In the genomic region with DNA sequence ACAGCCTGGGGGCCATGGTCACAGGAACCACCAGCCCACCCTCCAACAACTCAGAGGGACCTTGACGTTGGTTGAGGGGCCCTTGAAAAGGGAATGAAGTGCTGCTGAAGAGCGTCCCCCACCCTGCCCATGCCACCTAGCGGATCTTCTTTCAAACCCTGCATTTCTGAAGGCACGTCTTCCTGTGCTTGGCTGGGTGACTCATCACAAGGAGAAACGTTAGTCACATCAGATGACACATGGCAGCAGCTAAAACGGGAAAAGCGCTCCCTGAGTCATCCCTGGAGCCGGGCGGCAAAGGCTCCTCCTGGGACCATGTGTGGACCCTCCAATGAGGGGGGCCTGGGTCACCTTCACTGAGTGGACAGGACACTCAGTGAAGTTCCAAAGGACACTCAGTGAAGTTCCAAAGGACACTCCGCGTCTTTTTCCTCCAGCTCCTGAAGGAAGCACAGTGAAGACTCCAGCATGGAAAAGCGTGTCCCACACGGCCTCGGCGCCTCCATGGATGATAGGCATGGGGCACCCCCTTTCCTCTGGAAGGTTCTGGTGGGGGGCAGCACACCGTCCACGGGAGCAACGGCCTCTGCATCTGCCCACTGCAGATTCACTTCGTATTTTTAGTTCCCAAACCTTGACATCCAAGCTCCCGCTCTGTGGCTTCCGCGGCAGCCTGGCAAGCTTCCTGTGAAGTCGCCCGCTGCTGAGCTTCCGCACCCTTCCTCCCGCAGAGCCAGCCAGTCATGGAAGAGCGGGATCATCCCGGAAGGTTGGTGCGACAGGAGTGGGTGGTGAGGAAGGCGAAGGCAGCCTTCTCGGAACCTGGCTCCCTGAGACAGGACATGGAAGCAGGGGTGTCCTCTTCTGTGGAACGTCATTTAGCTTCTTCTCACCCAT, we compare ENCODE assay signal across 11 cellular contexts.
DNase-seq lines count a peak whose midpoint lies in the region; ATAC-seq lines count a peak whose summit lies in the region.
"Had no signal": no experiment of that assay in that cellular context is flagged by ENCODE, and none has a peak within 500 bp of the region (broad histone marks: within the 10 kb centered on the region; RNA-seq: fewer than 3 reads in every experiment).

No MANE protein-coding gene starts in this region.

- H3K9me3 Mint-ChIP-seq in activated T-cell treated with anti-CD3 and anti-CD28 coated beads, Interleukin-2, amount 50 U/mL, for 24 hours, result peaks cover 11% of the 10 kb centered on the region
- peaks cover 9% of the 10 kb centered on the region for H3K9me3 Mint-ChIP-seq in stimulated activated memory B cell treated with anti-CD40 and anti-IgM and Interleukin-4, amounts not matched to agents 10 μg/mL and 1 μg/mL and 100 μg/mL, for 72 hours

- ATAC-seq in stimulated activated memory B cell treated with anti-CD40 and anti-IgM and Interleukin-4, amounts not matched to agents 10 μg/mL and 1 μg/mL and 100 μg/mL, for 72 hours, result no peak

- H3K4me3 Mint-ChIP-seq in activated T-cell treated with anti-CD3 and anti-CD28 coated beads, Interleukin-2, amount 50 U/mL, for 24 hours, result no peak overlapping the region
- H3K4me3 Mint-ChIP-seq in stimulated activated memory B cell treated with anti-CD40 and anti-IgM and Interleukin-4, amounts not matched to agents 10 μg/mL and 1 μg/mL and 100 μg/mL, for 72 hours, result no peak overlapping the region
- H3K4me3 Mint-ChIP-seq: IgD-negative memory B cell had no signal

- DNase-seq in activated T-cell treated with anti-CD3 and anti-CD28 coated beads, Interleukin-2, amount 50 U/mL, for 24 hours, result peak; percentile 37
- DNase-seq in activated T-cell treated with anti-CD3 and anti-CD28 coated beads for 4 hours (no peak), NOMO-1 treated with DMSO at 0.1 percent for 48 hours (lab: John Stamatoyannopoulos, UW; ENCODE audit: unreplicated experiment) (peak; percentile 64), caudate nucleus (lab: John Stamatoyannopoulos, UW) (peak in 41 of 61 donors; percentile 15 to 90 (median 53)), renal cortical epithelial cell (ENCODE audit: low read depth) (peak; percentile 64), C1 segment of cervical spinal cord (lab: John Stamatoyannopoulos, UW) (no peak), NCI-H1092 treated with DMSO at 0.1 percent for 48 hours (lab: John Stamatoyannopoulos, UW) (no peak)
- DNase-seq: activated CD4-positive, alpha-beta T cell treated with anti-CD3 and anti-CD28 coated beads, Interleukin-2, amount 50 U/mL, for 1 hour; NCI-H748 treated with DMSO at 0.1 percent for 48 hours had no signal

- peaks cover 47% of the 10 kb centered on the region for H3K4me1 Mint-ChIP-seq in activated T-cell treated with anti-CD3 and anti-CD28 coated beads, Interleukin-2, amount 50 U/mL, for 24 hours (ENCODE audit: low read depth)
- H3K4me1 Mint-ChIP-seq in stimulated activated memory B cell treated with anti-CD40 and anti-IgM and Interleukin-4, amounts not matched to agents 10 μg/mL and 1 μg/mL and 100 μg/mL, for 72 hours, result peaks cover 23% of the 10 kb centered on the region

- H3K27ac Mint-ChIP-seq in activated T-cell treated with anti-CD3 and anti-CD28 coated beads, Interleukin-2, amount 50 U/mL, for 24 hours, result peak overlapping the region; percentile 94
- H3K27ac Mint-ChIP-seq in stimulated activated memory B cell treated with anti-CD40 and anti-IgM and Interleukin-4, amounts not matched to agents 10 μg/mL and 1 μg/mL and 100 μg/mL, for 72 hours, result no peak overlapping the region

- no peaks in the 10 kb centered on the region for H3K27me3 Mint-ChIP-seq in activated T-cell treated with anti-CD3 and anti-CD28 coated beads, Interleukin-2, amount 50 U/mL, for 24 hours
- no peaks in the 10 kb centered on the region for H3K27me3 Mint-ChIP-seq in stimulated activated memory B cell treated with anti-CD40 and anti-IgM and Interleukin-4, amounts not matched to agents 10 μg/mL and 1 μg/mL and 100 μg/mL, for 72 hours

- H3K36me3 Mint-ChIP-seq in activated T-cell treated with anti-CD3 and anti-CD28 coated beads, Interleukin-2, amount 50 U/mL, for 24 hours (ENCODE audit: low read depth), result no peaks in the 10 kb centered on the region
- no peaks in the 10 kb centered on the region for H3K36me3 Mint-ChIP-seq in stimulated activated memory B cell treated with anti-CD40 and anti-IgM and Interleukin-4, amounts not matched to agents 10 μg/mL and 1 μg/mL and 100 μg/mL, for 72 hours
- H3K36me3 Mint-ChIP-seq: IgD-negative memory B cell had no signal

- peak overlapping the region; percentile 88 for H3K27ac ChIP-seq in caudate nucleus (ENCODE audit: low read depth, low read length)

Comparison
In these comparisons a context has a peak if more than half of its experiments do, and no peak if none do; other contexts are left out.
1. DNase-seq: peak in activated T-cell treated with anti-CD3 and anti-CD28 coated beads, Interleukin-2, amount 50 U/mL, for 24 hours (single experiment), NOMO-1 treated with DMSO at 0.1 percent for 48 hours (single experiment), caudate nucleus (41 of 61) and renal cortical epithelial cell (single experiment); none in activated T-cell treated with anti-CD3 and anti-CD28 coated beads for 4 hours (single experiment), C1 segment of cervical spinal cord (0 of 14) and NCI-H1092 treated with DMSO at 0.1 percent for 48 hours (single experiment).